Comparison of ENCODE assay signal across 20 cellular contexts in the genomic region with DNA sequence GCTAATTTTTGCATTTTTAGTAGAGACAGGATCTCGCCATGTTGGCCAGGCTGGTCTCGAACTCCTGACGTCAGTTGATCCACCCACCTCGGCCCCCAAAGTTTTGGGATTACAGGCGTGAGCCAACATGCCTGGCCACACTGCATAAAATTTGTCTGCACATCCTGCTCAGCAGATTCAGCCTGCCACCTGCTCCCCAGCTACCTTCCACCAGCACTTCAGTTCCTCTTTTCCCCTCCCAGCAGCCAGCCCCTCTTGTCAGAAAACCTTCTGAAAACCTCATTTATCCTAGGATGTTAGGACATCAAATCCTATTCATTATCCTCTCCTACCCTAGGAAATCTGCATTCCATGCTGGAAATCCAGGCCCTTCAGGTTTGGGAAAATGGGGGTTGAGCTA.
A peak's percentile ranks its signal among the peaks of the same experiment; 100 is the strongest.
DNase-seq lines count a peak whose midpoint lies in the region; ATAC-seq, FAIRE-seq and TF ChIP-seq lines count a peak whose summit lies in the region.
"Had no signal": no experiment of that assay in that cellular context is flagged by ENCODE, and none has a peak within 500 bp of the region (broad histone marks: within the 10 kb centered on the region; RNA-seq: fewer than 3 reads in every experiment).

No MANE protein-coding gene starts in this region.

- TF ChIP-seq EP300 in K562 (IDR thresholded peaks at IDR 0.05; ENCODE audit: low read length), result no peak

- peaks cover 0 to 7% of the 10 kb centered on the region in 2 donors for H3K27me3 Mint-ChIP-seq in stimulated activated naive B cell treated with anti-CD40 and anti-IgM and Interleukin-4, amounts not matched to agents 10 μg/mL and 1 μg/mL and 100 μg/mL, for 72 hours
- H3K27me3 Mint-ChIP-seq: CD4-positive, alpha-beta T cell had no signal

- no peaks in the 10 kb centered on the region for H3K9me3 Mint-ChIP-seq in stimulated activated naive B cell treated with anti-CD40 and anti-IgM and Interleukin-4, amounts not matched to agents 10 μg/mL and 1 μg/mL and 100 μg/mL, for 72 hours
- H3K9me3 Mint-ChIP-seq: CD4-positive, alpha-beta T cell had no signal

- intact Hi-C loops in OCI-LY7 (cut with micrococcal nuclease; ENCODE audit: unreplicated experiment), result no loop called here
- intact Hi-C loops in K562 (cut with micrococcal nuclease), result no loop called here
- intact Hi-C loops in ascending aorta (cut with DNase I), result no loop called here

- CTCF ChIA-PET in OCI-LY7 (lab: Charles Lee; ENCODE audit: unreplicated experiment) (no interaction called here), K562 (lab: Yijun Ruan, JAX; ENCODE audit: low intra/inter-chr PET ratio) (no interaction called here)

- no peak overlapping the region for H3K9ac ChIP-seq in K562 (ENCODE audit: insufficient read depth in 1 of 2, low read depth in 2 of 2, low read length in 2 of 2)

- in situ Hi-C loops in K562 (cut with MboI), result no loop called here

- BruUV-seq in OCI-LY7 (replicated peaks; lab: Mats Ljungman, UMichigan) (no TSS peak), K562 (replicated peaks; lab: Mats Ljungman, UMichigan) (no TSS peak)

- POLR2A ChIA-PET in OCI-LY7 (lab: Charles Lee) (interaction anchor here (0.9 kb wide), 1 partner anchor 27 kb away, joined by 4 read pairs; no protein-coding TSS in a partner anchor), K562 (lab: Yijun Ruan, JAX) (interaction anchor here (0.7 to 1.2 kb wide), 3 partner anchors 19 to 82 kb away, joined by 3 to 5 read pairs (median 4); no protein-coding TSS in a partner anchor)

- no peak for TF ChIP-seq POLR2A in K562 (conservative IDR thresholded peaks at IDR 0.05)

- H3K9me3 ChIP-seq in OCI-LY7 (ENCODE audit: low read length) (no peaks in the 10 kb centered on the region), K562 (replicated peaks; ENCODE audit: control insufficient read depth, insufficient read depth, low read depth, low read length) (no peaks in the 10 kb centered on the region), ascending aorta (no peaks in the 10 kb centered on the region)
- H3K9me3 ChIP-seq: A549 had no signal

- no peak overlapping the region for H3K4me2 ChIP-seq in OCI-LY7 (ENCODE audit: low read length)
- no peak overlapping the region for H3K4me2 ChIP-seq in K562 (ENCODE audit: insufficient read depth, low read length)
- H3K4me2 ChIP-seq: A549, PC-9 had no signal

- H3K4me1 Mint-ChIP-seq in stimulated activated naive B cell treated with anti-CD40 and anti-IgM and Interleukin-4, amounts not matched to agents 10 μg/mL and 1 μg/mL and 100 μg/mL, for 72 hours, result peaks cover 4 to 12% of the 10 kb centered on the region in 2 donors

- WGBS in K562 (ENCODE audit: insufficient coverage, low coverage, missing lambda C conversion rate), result 41% methylated on average over 5 of the region's 5 CpGs

- peak; percentile 18 for DNase-seq in SKM-1 treated with dmso at 0.1 percent for 144 hours (lab: John Stamatoyannopoulos, UW; ENCODE audit: unreplicated experiment)
- DNase-seq in SKM-1 (lab: John Stamatoyannopoulos, UW; ENCODE audit: unreplicated experiment), result no peak
- peak; percentile 27 for DNase-seq in OCI-LY7 (ENCODE audit: low spot score)
- no peak for DNase-seq in K562 (ENCODE audit: extremely low read depth in 1 of 4, low spot score in 3 of 4)
- DNase-seq in stimulated activated naive B cell treated with anti-CD40 and anti-IgM and Interleukin-4, amounts not matched to agents 10 μg/mL and 1 μg/mL and 100 μg/mL, for 72 hours, result no peak
- no peak for DNase-seq in ascending aorta (ENCODE audit: low spot score in 2 of 2)
- DNase-seq: CD4-positive, alpha-beta T cell; COR-L47; NCI-H1092; NCI-H2029 treated with DMSO at 0.1 percent for 48 hours; NCI-H524 treated with DMSO at 0.1 percent for 48 hours; PC-9 had no signal

- H3K79me2 ChIP-seq in OCI-LY7 (ENCODE audit: insufficient read depth, low read depth, low read length), result no peaks in the 10 kb centered on the region
- H3K79me2 ChIP-seq in K562 (ENCODE audit: control insufficient read depth, insufficient read depth, low read length), result no peaks in the 10 kb centered on the region

- no peak for FAIRE-seq in K562 (lab: Jason Lieb, UNC)
- FAIRE-seq: A549, GM18507, GM19239, H1, HTR-8/SVneo had no signal

- H3K9me1 ChIP-seq in K562 (ENCODE audit: control insufficient read depth, insufficient read depth, low read length), result no peaks in the 10 kb centered on the region

- H4K20me1 ChIP-seq in OCI-LY7 (ENCODE audit: insufficient read depth, low read length) (no peaks in the 10 kb centered on the region), K562 (replicated peaks; ENCODE audit: control insufficient read depth, insufficient read depth, low read length) (no peaks in the 10 kb centered on the region)

- H3K27ac ChIP-seq in OCI-LY7 (ENCODE audit: low read depth, low read length, poor library complexity, severe bottlenecking) (no peak overlapping the region), K562 (ENCODE audit: extremely low read depth, low read depth, low read length) (no peak overlapping the region), ascending aorta (no peak overlapping the region)
- H3K27ac ChIP-seq: A549, PC-9 had no signal

- H3K27ac Mint-ChIP-seq in stimulated activated naive B cell treated with anti-CD40 and anti-IgM and Interleukin-4, amounts not matched to agents 10 μg/mL and 1 μg/mL and 100 μg/mL, for 72 hours, result no peak overlapping the region
- H3K27ac Mint-ChIP-seq: CD4-positive, alpha-beta T cell had no signal

- no peak for ATAC-seq in K562
- ATAC-seq in stimulated activated naive B cell treated with anti-CD40 and anti-IgM and Interleukin-4, amounts not matched to agents 10 μg/mL and 1 μg/mL and 100 μg/mL, for 72 hours (replicated peaks), result peak; percentile 67
- ATAC-seq in GM19023 (IDR thresholded peaks at IDR 0.05; ENCODE audit: unreplicated experiment), result no peak
- no peak for ATAC-seq in GM18520 (IDR thresholded peaks at IDR 0.05; ENCODE audit: unreplicated experiment)
- ATAC-seq: SK-N-SH treated with all-trans-retinoic acid at 6 μM for 48 hours had no signal

- H3K36me3 ChIP-seq in OCI-LY7 (ENCODE audit: insufficient read depth, low read length) (no peaks in the 10 kb centered on the region), K562 (ENCODE audit: control insufficient read depth, insufficient read depth, low read length) (no peaks in the 10 kb centered on the region), ascending aorta (no peaks in the 10 kb centered on the region)

- H3K4me1 ChIP-seq in OCI-LY7 (ENCODE audit: insufficient read depth, low read length, poor library complexity, severe bottlenecking) (no peaks in the 10 kb centered on the region), K562 (replicated peaks in 1 of 2; ENCODE audit: control insufficient read depth in 2 of 2, insufficient read depth in 2 of 2, low read length in 2 of 2) (peaks cover 9 to 13% of the 10 kb centered on the region in 2 experiments), ascending aorta (no peaks in the 10 kb centered on the region)

- H3K9me2 ChIP-seq in OCI-LY7 (ENCODE audit: insufficient read depth, low read length), result no peaks in the 10 kb centered on the region

- H3K27me3 ChIP-seq in K562 (ENCODE audit: control insufficient read depth in 2 of 2, insufficient read depth in 2 of 2, low read length in 2 of 2), result no peaks in the 10 kb centered on the region
- H3K27me3 ChIP-seq in ascending aorta, result no peaks in the 10 kb centered on the region

- H2AFZ ChIP-seq in OCI-LY7 (ENCODE audit: low read length), result no peak overlapping the region
- no peak overlapping the region for H2AFZ ChIP-seq in K562 (ENCODE audit: low read depth, low read length)
- H2AFZ ChIP-seq: PC-9 had no signal

- no peaks in the 10 kb centered on the region for H3K36me3 Mint-ChIP-seq in stimulated activated naive B cell treated with anti-CD40 and anti-IgM and Interleukin-4, amounts not matched to agents 10 μg/mL and 1 μg/mL and 100 μg/mL, for 72 hours

- H3K4me3 ChIP-seq in OCI-LY7 (ENCODE audit: low read depth, low read length, poor library complexity, severe bottlenecking) (no peak overlapping the region), K562 (no peak overlapping the region), ascending aorta (no peak overlapping the region)
- H3K4me3 ChIP-seq: A549, PC-9 had no signal

- no peak overlapping the region for H3K4me3 Mint-ChIP-seq in stimulated activated naive B cell treated with anti-CD40 and anti-IgM and Interleukin-4, amounts not matched to agents 10 μg/mL and 1 μg/mL and 100 μg/mL, for 72 hours
- H3K4me3 Mint-ChIP-seq: CD4-positive, alpha-beta T cell had no signal

- no peak for TF ChIP-seq RAD21 in K562 (CRISPR knock-in tag; conservative IDR thresholded peaks at IDR 0.05 in 1 of 2, IDR thresholded peaks at IDR 0.05 in 1 of 2)

- TF ChIP-seq CTCF in OCI-LY7 (conservative IDR thresholded peaks at IDR 0.05; ENCODE audit: low read length) (no peak), K562 (IDR thresholded peaks at IDR 0.05 in 2 of 3, conservative IDR thresholded peaks at IDR 0.05 in 1 of 3; ENCODE audit: insufficient read depth in 2 of 3, low read depth in 1 of 3, low read length in 3 of 3) (no peak), ascending aorta (IDR thresholded peaks at IDR 0.05) (no peak)

TF ChIP-seq in K562, 482 proteins besides CTCF, POLR2A, EP300 and RAD21 (continues in another document):
- peak; percentile 91 for TF ChIP-seq SPI1 (IDR thresholded peaks at IDR 0.05; ENCODE audit: borderline replicate concordance, low read depth, low read length)
- TF ChIP-seq ZBTB8A (IDR thresholded peaks at IDR 0.05; ENCODE audit: partially characterized antibody), result no peak
- TF ChIP-seq, protein P1, sequence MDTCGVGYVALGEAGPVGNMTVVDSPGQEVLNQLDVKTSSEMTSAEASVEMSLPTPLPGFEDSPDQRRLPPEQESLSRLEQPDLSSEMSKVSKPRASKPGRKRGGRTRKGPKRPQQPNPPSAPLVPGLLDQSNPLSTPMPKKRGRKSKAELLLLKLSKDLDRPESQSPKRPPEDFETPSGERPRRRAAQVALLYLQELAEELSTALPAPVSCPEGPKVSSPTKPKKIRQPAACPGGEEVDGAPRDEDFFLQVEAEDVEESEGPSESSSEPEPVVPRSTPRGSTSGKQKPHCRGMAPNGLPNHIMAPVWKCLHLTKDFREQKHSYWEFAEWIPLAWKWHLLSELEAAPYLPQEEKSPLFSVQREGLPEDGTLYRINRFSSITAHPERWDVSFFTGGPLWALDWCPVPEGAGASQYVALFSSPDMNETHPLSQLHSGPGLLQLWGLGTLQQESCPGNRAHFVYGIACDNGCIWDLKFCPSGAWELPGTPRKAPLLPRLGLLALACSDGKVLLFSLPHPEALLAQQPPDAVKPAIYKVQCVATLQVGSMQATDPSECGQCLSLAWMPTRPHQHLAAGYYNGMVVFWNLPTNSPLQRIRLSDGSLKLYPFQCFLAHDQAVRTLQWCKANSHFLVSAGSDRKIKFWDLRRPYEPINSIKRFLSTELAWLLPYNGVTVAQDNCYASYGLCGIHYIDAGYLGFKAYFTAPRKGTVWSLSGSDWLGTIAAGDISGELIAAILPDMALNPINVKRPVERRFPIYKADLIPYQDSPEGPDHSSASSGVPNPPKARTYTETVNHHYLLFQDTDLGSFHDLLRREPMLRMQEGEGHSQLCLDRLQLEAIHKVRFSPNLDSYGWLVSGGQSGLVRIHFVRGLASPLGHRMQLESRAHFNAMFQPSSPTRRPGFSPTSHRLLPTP (IDR thresholded peaks at IDR 0.05; ENCODE audit: borderline replicate concordance, extremely low read depth, insufficient read length), result no peak

Comparison
In these comparisons a context has a peak if more than half of its experiments do, and no peak if none do; other contexts are left out.
1. DNase-seq: peak in SKM-1 treated with dmso at 0.1 percent for 144 hours (single experiment) and OCI-LY7 (single experiment); none in SKM-1 (single experiment), K562 (0 of 4), stimulated activated naive B cell treated with anti-CD40 and anti-IgM and Interleukin-4, amounts not matched to agents 10 μg/mL and 1 μg/mL and 100 μg/mL, for 72 hours (single experiment) and ascending aorta (0 of 2).
2. ATAC-seq: peak in stimulated activated naive B cell treated with anti-CD40 and anti-IgM and Interleukin-4, amounts not matched to agents 10 μg/mL and 1 μg/mL and 100 μg/mL, for 72 hours (2 of 2); none in K562 (single experiment), GM19023 (single experiment) and GM18520 (single experiment).